Comparison of ENCODE assay signal across 2 cellular contexts in the genomic region with DNA sequence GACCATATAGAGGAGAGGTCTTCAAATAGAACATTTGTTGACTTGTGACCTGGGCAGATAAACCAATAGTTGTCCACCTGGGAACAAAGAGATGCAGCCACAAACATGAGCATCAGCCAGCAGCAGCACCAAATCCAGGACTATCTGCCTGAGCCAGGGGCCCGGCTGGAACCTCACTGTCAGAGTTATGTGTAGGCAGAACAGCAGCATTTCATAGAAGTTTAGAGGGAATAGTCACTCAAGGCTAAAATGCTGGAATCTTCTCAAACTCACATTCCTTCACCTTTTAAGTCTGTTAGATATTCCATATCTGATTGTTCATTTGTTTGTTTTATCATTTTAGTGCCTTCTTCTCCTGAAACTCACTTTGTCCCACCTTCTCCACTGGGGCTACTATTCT.
TF ChIP-seq lines count a peak whose summit lies in the region.

No MANE protein-coding gene starts in this region.

TF ChIP-seq in GM23338, 12 proteins besides CTCF, POLR2A, EP300 and RAD21 (continued from another document):
- TF ChIP-seq, protein P1, sequence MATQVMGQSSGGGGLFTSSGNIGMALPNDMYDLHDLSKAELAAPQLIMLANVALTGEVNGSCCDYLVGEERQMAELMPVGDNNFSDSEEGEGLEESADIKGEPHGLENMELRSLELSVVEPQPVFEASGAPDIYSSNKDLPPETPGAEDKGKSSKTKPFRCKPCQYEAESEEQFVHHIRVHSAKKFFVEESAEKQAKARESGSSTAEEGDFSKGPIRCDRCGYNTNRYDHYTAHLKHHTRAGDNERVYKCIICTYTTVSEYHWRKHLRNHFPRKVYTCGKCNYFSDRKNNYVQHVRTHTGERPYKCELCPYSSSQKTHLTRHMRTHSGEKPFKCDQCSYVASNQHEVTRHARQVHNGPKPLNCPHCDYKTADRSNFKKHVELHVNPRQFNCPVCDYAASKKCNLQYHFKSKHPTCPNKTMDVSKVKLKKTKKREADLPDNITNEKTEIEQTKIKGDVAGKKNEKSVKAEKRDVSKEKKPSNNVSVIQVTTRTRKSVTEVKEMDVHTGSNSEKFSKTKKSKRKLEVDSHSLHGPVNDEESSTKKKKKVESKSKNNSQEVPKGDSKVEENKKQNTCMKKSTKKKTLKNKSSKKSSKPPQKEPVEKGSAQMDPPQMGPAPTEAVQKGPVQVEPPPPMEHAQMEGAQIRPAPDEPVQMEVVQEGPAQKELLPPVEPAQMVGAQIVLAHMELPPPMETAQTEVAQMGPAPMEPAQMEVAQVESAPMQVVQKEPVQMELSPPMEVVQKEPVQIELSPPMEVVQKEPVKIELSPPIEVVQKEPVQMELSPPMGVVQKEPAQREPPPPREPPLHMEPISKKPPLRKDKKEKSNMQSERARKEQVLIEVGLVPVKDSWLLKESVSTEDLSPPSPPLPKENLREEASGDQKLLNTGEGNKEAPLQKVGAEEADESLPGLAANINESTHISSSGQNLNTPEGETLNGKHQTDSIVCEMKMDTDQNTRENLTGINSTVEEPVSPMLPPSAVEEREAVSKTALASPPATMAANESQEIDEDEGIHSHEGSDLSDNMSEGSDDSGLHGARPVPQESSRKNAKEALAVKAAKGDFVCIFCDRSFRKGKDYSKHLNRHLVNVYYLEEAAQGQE (IDR thresholded peaks at IDR 0.05; ENCODE audit: unreplicated experiment) = no peak

TF ChIP-seq in GM12878, 131 proteins besides CTCF, POLR2A, EP300 and RAD21 (continued from another document):
- no peak for TF ChIP-seq E4F1 (IDR thresholded peaks at IDR 0.05; ENCODE audit: borderline replicate concordance, partially characterized antibody)
- TF ChIP-seq NKRF (conservative IDR thresholded peaks at IDR 0.05) = no peak
- TF ChIP-seq RCOR1 (conservative IDR thresholded peaks at IDR 0.05; ENCODE audit: low read depth, low read length) = no peak
